Comparison of ENCODE assay signal across 20 cellular contexts in the genomic region with DNA sequence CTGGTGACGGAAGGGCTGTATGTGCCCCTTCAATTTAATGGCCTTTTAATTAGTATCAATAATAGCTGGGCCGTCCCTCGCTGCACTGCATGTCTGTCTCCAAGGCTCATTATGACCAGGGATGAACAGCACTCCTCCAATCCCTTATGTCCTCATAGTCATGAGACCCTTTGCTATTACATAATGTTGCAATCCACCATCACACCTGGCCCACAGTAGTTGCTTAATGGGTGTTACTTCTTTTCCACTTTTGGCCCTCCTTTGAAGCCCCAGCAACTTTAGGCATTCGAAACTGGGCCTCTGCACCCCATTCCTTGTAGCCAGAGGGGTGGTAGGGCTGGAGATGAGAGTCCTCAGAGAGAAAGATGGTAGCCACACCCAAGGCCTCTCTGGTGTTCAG.
"Had no signal": no experiment of that assay in that cellular context is flagged by ENCODE, and none has a peak within 500 bp of the region (broad histone marks: within the 10 kb centered on the region; RNA-seq: fewer than 3 reads in every experiment).

No MANE protein-coding gene starts in this region.

- DNase-seq: IMR-90, Kasumi-1, MM.1S, NCI-H1092 treated with DMSO at 0.1 percent for 48 hours, NCI-H1417 treated with DMSO at 0.1 percent for 48 hours, NCI-H146, NCI-H1694 treated with DMSO at 0.1 percent for 48 hours, NCI-H1930, NCI-H2081, NCI-H2107, NCI-H2171 treated with DMSO at 0.1 percent for 48 hours, NCI-H226, NCI-H446, NCI-H510A, NCI-H524 treated with DMSO at 0.1 percent for 48 hours, NCI-H774, Right ventricle myocardium superior, RPMI8226, SIG-M5, T-helper 2 cell had no signal
